1 cellular context compared by ENCODE assay signal in genomic region chr19:50414850-50415660, GRCh38.
A peak's percentile ranks its signal among the peaks of the same experiment; 100 is the strongest.
TF ChIP-seq lines count a peak whose summit lies in the region.

No MANE protein-coding gene starts in this region.

TF ChIP-seq in H1, 55 proteins besides CTCF, POLR2A, EP300 and RAD21:
- TF ChIP-seq ZNF274 (IDR thresholded peaks at IDR 0.05; ENCODE audit: borderline replicate concordance, extremely low read depth, low read length) (no peak), CEBPB (IDR thresholded peaks at IDR 0.05; ENCODE audit: low read depth, low read length) (no peak), RNF2 (IDR thresholded peaks at IDR 0.05; ENCODE audit: borderline replicate concordance, low read depth, low read length, missing control alignments, poor library complexity, severe bottlenecking) (no peak), CREB1 (IDR thresholded peaks at IDR 0.05) (peak; percentile 74; the same call in 1 of the 2 replicates), GABPA (IDR thresholded peaks at IDR 0.05; ENCODE audit: borderline replicate concordance, insufficient read depth, low read length) (peak; percentile 69; the same call in 1 of the 2 replicates), TCF12 (IDR thresholded peaks at IDR 0.05; ENCODE audit: low read depth, low read length) (no peak), SRF (IDR thresholded peaks at IDR 0.05; ENCODE audit: low read depth, low read length) (0 out of 2 replicates have a peak, but pooled peaks have one; percentile 11), EZH2 (IDR thresholded peaks at IDR 0.05; ENCODE audit: low read depth, low read length, severe bottlenecking) (no peak), KDM4A (IDR thresholded peaks at IDR 0.05; ENCODE audit: low read depth, low read length, severe bottlenecking) (no peak), SIX5 (IDR thresholded peaks at IDR 0.05; ENCODE audit: low read depth, low read length) (no peak), POLR2AphosphoS5 (IDR thresholded peaks at IDR 0.05; ENCODE audit: low read depth, low read length) (peak; percentile 42; the same call in 1 of the 2 replicates), HDAC2 (IDR thresholded peaks at IDR 0.05; ENCODE audit: borderline replicate concordance in 1 of 2, low read depth in 2 of 2, low read length in 2 of 2) (no peak), JUN (IDR thresholded peaks at IDR 0.05; ENCODE audit: low read depth, low read length) (no peak), MAX (IDR thresholded peaks at IDR 0.05) (peak; percentile 98), YY1 (IDR thresholded peaks at IDR 0.05; ENCODE audit: low read depth, low read length) (peak; percentile 49; the same call in 1 of the 2 replicates), KDM1A (IDR thresholded peaks at IDR 0.05; ENCODE audit: borderline replicate concordance, low read length) (no peak), CHD1 (IDR thresholded peaks at IDR 0.05; ENCODE audit: low read depth, low read length) (no peak), NANOG (IDR thresholded peaks at IDR 0.05; ENCODE audit: insufficient read depth, low read depth, low read length, poor library complexity, severe bottlenecking) (no peak), SUZ12 (IDR thresholded peaks at IDR 0.05; ENCODE audit: low read length) (no peak), SP2 (IDR thresholded peaks at IDR 0.05; ENCODE audit: low read length) (no peak), CTBP2 (IDR thresholded peaks at IDR 0.05; ENCODE audit: borderline replicate concordance, insufficient read depth, insufficient read length, low read length) (no peak), SIRT6 (IDR thresholded peaks at IDR 0.05; ENCODE audit: low read length) (no peak), FOSL1 (IDR thresholded peaks at IDR 0.05; ENCODE audit: insufficient read depth, low read depth, low read length) (no peak), CBX8 (IDR thresholded peaks at IDR 0.05; ENCODE audit: borderline replicate concordance, low read depth, low read length) (no peak), BCL11A (IDR thresholded peaks at IDR 0.05; ENCODE audit: low read depth in 2 of 2, low read length in 2 of 2) (no peak), JUND (IDR thresholded peaks at IDR 0.05; ENCODE audit: low read length) (peak; percentile 25; the same call in 1 of the 2 replicates), BACH1 (IDR thresholded peaks at IDR 0.05; ENCODE audit: low read length) (no peak), NRF1 (IDR thresholded peaks at IDR 0.05; ENCODE audit: low read depth, low read length) (0 out of 2 replicates have a peak, but pooled peaks have one; percentile 17), TAF1 (IDR thresholded peaks at IDR 0.05; ENCODE audit: low read depth, low read length) (0 out of 2 replicates have a peak, but pooled peaks have one; percentile 19), GTF2F1 (IDR thresholded peaks at IDR 0.05; ENCODE audit: borderline replicate concordance, low read depth, low read length) (no peak), KDM5A (IDR thresholded peaks at IDR 0.05; ENCODE audit: low read length) (no peak), TAF7 (optimal IDR thresholded peaks at IDR 0.05; ENCODE audit: borderline replicate concordance, low read depth, low read length) (no peak), CBX5 (IDR thresholded peaks at IDR 0.05; ENCODE audit: low read depth, low read length) (no peak), ASH2L (IDR thresholded peaks at IDR 0.05; ENCODE audit: low read length) (no peak), SP1 (IDR thresholded peaks at IDR 0.05; ENCODE audit: low read depth, low read length) (no peak), CHD7 (IDR thresholded peaks at IDR 0.05; ENCODE audit: insufficient replicate concordance, low read length) (no peak), CHD2 (IDR thresholded peaks at IDR 0.05; ENCODE audit: low read length) (no peak), SIN3A (conservative IDR thresholded peaks at IDR 0.05 in 1 of 2, IDR thresholded peaks at IDR 0.05 in 1 of 2; ENCODE audit: low read depth in 1 of 2, low read length in 2 of 2) (peak; percentile 23 to 63; a peak in 2 of 4 replicates), HDAC6 (IDR thresholded peaks at IDR 0.05; ENCODE audit: low read depth, low read length) (no peak), PHF8 (conservative IDR thresholded peaks at IDR 0.05; ENCODE audit: low read depth, low read length) (no peak), RBBP5 (IDR thresholded peaks at IDR 0.05; ENCODE audit: borderline replicate concordance, low read depth, low read length) (no peak), BRCA1 (IDR thresholded peaks at IDR 0.05; ENCODE audit: low read depth, low read length) (no peak), EGR1 (IDR thresholded peaks at IDR 0.05; ENCODE audit: borderline replicate concordance, low read depth, low read length) (peak; percentile 74; the same call in 1 of the 2 replicates), RFX5 (IDR thresholded peaks at IDR 0.05; ENCODE audit: borderline replicate concordance, low read depth, low read length) (no peak), TBP (IDR thresholded peaks at IDR 0.05; ENCODE audit: low read depth, low read length) (0 out of 2 replicates have a peak, but pooled peaks have one; percentile 12), SAP30 (IDR thresholded peaks at IDR 0.05; ENCODE audit: insufficient read depth, insufficient replicate concordance, low read length) (no peak), SP4 (IDR thresholded peaks at IDR 0.05; ENCODE audit: low read length) (no peak), MAFK (IDR thresholded peaks at IDR 0.05; ENCODE audit: low read depth, low read length) (no peak), RXRA (IDR thresholded peaks at IDR 0.05; ENCODE audit: insufficient read depth, low read depth, low read length) (no peak), TEAD4 (IDR thresholded peaks at IDR 0.05; ENCODE audit: low read depth, low read length) (no peak), POU5F1 (IDR thresholded peaks at IDR 0.05; ENCODE audit: low read depth, low read length) (no peak)
- TF ChIP-seq, protein P1, sequence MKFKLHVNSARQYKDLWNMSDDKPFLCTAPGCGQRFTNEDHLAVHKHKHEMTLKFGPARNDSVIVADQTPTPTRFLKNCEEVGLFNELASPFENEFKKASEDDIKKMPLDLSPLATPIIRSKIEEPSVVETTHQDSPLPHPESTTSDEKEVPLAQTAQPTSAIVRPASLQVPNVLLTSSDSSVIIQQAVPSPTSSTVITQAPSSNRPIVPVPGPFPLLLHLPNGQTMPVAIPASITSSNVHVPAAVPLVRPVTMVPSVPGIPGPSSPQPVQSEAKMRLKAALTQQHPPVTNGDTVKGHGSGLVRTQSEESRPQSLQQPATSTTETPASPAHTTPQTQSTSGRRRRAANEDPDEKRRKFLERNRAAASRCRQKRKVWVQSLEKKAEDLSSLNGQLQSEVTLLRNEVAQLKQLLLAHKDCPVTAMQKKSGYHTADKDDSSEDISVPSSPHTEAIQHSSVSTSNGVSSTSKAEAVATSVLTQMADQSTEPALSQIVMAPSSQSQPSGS (IDR thresholded peaks at IDR 0.05; ENCODE audit: low read length), result no peak
- TF ChIP-seq, protein P2, sequence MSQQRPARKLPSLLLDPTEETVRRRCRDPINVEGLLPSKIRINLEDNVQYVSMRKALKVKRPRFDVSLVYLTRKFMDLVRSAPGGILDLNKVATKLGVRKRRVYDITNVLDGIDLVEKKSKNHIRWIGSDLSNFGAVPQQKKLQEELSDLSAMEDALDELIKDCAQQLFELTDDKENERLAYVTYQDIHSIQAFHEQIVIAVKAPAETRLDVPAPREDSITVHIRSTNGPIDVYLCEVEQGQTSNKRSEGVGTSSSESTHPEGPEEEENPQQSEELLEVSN (IDR thresholded peaks at IDR 0.05), result no peak
- TF ChIP-seq, protein P3, sequence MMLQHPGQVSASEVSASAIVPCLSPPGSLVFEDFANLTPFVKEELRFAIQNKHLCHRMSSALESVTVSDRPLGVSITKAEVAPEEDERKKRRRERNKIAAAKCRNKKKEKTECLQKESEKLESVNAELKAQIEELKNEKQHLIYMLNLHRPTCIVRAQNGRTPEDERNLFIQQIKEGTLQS (IDR thresholded peaks at IDR 0.05; ENCODE audit: insufficient read depth, low read depth, low read length), result no peak
